ENCODE assay signal across 26 cellular contexts in genomic region chrX:10195425-10195824, GRCh38.
"Had no signal": no experiment of that assay in that cellular context is flagged by ENCODE, and none has a peak within 500 bp of the region (broad histone marks: within the 10 kb centered on the region; RNA-seq: fewer than 3 reads in every experiment).

No MANE protein-coding gene starts in this region.

- ATAC-seq: natural killer cell; right cardiac atrium; right lobe of liver; stimulated activated effector memory CD8-positive, alpha-beta T cell treated with anti-CD3 and anti-CD28 coated beads, Interleukin-12 subunit alpha, Interleukin-12 subunit beta, amount 100 ng/mL, for 72 hours; stimulated activated naive B cell treated with anti-CD40 and anti-IgM and Interleukin-4, amounts not matched to agents 10 μg/mL and 1 μg/mL and 100 μg/mL, for 72 hours had no signal

- H3K9me3 Mint-ChIP-seq: natural killer cell; stimulated activated effector memory CD8-positive, alpha-beta T cell treated with anti-CD3 and anti-CD28 coated beads, Interleukin-12 subunit alpha, Interleukin-12 subunit beta, amount 100 ng/mL, for 72 hours; stimulated activated naive CD8-positive, alpha-beta T cell treated with anti-CD3 and anti-CD28 coated beads, Interleukin-15, Interleukin-2, amounts not matched to agents 100 ng/mL and 50 ng/mL, for 24 hours had no signal

- H3K4me3 Mint-ChIP-seq: natural killer cell; nephron; neural progenitor cell; stimulated activated effector memory CD8-positive, alpha-beta T cell treated with anti-CD3 and anti-CD28 coated beads, Interleukin-12 subunit alpha, Interleukin-12 subunit beta, amount 100 ng/mL, for 72 hours; stimulated activated naive B cell treated with anti-CD40 and anti-IgM and Interleukin-4, amounts not matched to agents 10 μg/mL and 1 μg/mL and 100 μg/mL, for 72 hours; stimulated activated naive CD8-positive, alpha-beta T cell treated with anti-CD3 and anti-CD28 coated beads, Interleukin-15, Interleukin-2, amounts not matched to agents 100 ng/mL and 50 ng/mL, for 24 hours had no signal

- H3K79me2 ChIP-seq: parathyroid adenoma had no signal

- H3K4me1 ChIP-seq: neural progenitor cell, parathyroid adenoma, prostate gland, right lobe of liver, thyroid gland, tibial nerve, vagina had no signal

- H3K36me3 Mint-ChIP-seq: natural killer cell; stimulated activated effector memory CD8-positive, alpha-beta T cell treated with anti-CD3 and anti-CD28 coated beads, Interleukin-12 subunit alpha, Interleukin-12 subunit beta, amount 100 ng/mL, for 72 hours had no signal

- H3K36me3 ChIP-seq: neural progenitor cell, ovary, prostate gland, right lobe of liver, sigmoid colon, stomach, thoracic aorta, upper lobe of left lung, vagina had no signal

- H3K27me3 Mint-ChIP-seq: stimulated activated naive B cell treated with anti-CD40 and anti-IgM and Interleukin-4, amounts not matched to agents 10 μg/mL and 1 μg/mL and 100 μg/mL, for 72 hours; stimulated activated naive CD8-positive, alpha-beta T cell treated with anti-CD3 and anti-CD28 coated beads, Interleukin-15, Interleukin-2, amounts not matched to agents 100 ng/mL and 50 ng/mL, for 24 hours had no signal

- H3K9ac ChIP-seq: neural progenitor cell, parathyroid adenoma had no signal

- H3K4me3 ChIP-seq: neural progenitor cell, ovary, prostate gland, right lobe of liver, sigmoid colon, stomach, thoracic aorta, thyroid gland, tibial nerve, upper lobe of left lung, vagina had no signal

- H2AFZ ChIP-seq: neural progenitor cell, parathyroid adenoma had no signal

- H3K27ac Mint-ChIP-seq: natural killer cell; nephron; neural progenitor cell; stimulated activated effector memory CD8-positive, alpha-beta T cell treated with anti-CD3 and anti-CD28 coated beads, Interleukin-12 subunit alpha, Interleukin-12 subunit beta, amount 100 ng/mL, for 72 hours; stimulated activated naive B cell treated with anti-CD40 and anti-IgM and Interleukin-4, amounts not matched to agents 10 μg/mL and 1 μg/mL and 100 μg/mL, for 72 hours; stimulated activated naive CD8-positive, alpha-beta T cell treated with anti-CD3 and anti-CD28 coated beads, Interleukin-15, Interleukin-2, amounts not matched to agents 100 ng/mL and 50 ng/mL, for 24 hours had no signal

- H3K9me3 ChIP-seq: ovary, prostate gland, sigmoid colon, thoracic aorta, thyroid gland, tibial nerve, upper lobe of left lung, vagina had no signal

- H3K27ac ChIP-seq: neural progenitor cell, ovary, parathyroid adenoma, prostate gland, right lobe of liver, sigmoid colon, stomach, thoracic aorta, thyroid gland, tibial nerve, upper lobe of left lung, vagina had no signal

- H3K27me3 ChIP-seq: neural progenitor cell, ovary, right lobe of liver, sigmoid colon, stomach, thyroid gland, tibial nerve, upper lobe of left lung, vagina had no signal

- DNase-seq: natural killer cell; occipital lobe; ovary; right cardiac atrium; right lobe of liver; sigmoid colon; small intestine; stimulated activated CD4-positive, alpha-beta T cell treated with anti-CD3 and anti-CD28 coated beads, Interleukin-15, amount 100 ng/mL, for 24 hours; stimulated activated CD4-positive, alpha-beta T cell treated with anti-CD3 and anti-CD28 coated beads, Interleukin-2, amount 100 ng/mL, for 24 hours; stimulated activated CD4-positive, alpha-beta T cell treated with anti-CD3 and anti-CD28 coated beads, Interleukin-2, amount 100 ng/mL, for 48 hours; stimulated activated CD4-positive, alpha-beta T cell treated with anti-CD3 and anti-CD28 coated beads, Interleukin-4, amount 100 ng/mL, for 24 hours; stimulated activated naive B cell treated with anti-CD40 and anti-IgM and Interleukin-4, amounts not matched to agents 10 μg/mL and 1 μg/mL and 100 μg/mL, for 72 hours; stimulated activated naive CD4-positive, alpha-beta T cell treated with Interleukin-2 at 50 U/mL for 16 hours; stomach; thyroid gland; trophoblast cell; upper lobe of left lung had no signal

- H3K4me2 ChIP-seq: neural progenitor cell had no signal
